In the genomic region with DNA sequence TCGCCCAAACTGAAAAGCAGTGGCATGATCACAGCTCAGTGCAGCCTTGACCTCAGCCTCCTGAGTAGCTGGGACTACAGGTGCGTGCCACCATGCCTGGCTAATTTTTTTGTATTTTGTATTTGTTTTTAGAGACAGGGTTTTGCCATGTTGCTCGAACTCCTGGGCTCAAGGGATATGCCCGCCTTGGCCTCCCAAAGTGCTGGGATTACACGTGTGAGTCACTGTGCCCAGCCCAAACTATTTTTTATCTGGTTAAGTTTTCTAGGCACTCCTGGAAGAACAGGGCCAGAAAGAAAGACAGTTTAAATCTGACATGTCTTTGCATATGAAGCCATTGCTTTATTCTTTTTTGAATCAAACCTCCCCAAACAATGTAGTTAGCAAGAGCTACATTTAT, we compare ENCODE assay signal across 18 cellular contexts. TPM values are rescaled to one million over a fixed set of nuclear protein-coding genes. Genes with fewer than 3 reads are reported as not detected.
DNase-seq lines count a peak whose midpoint lies in the region; FAIRE-seq and TF ChIP-seq lines count a peak whose summit lies in the region.
"Had no signal": no experiment of that assay in that cellular context is flagged by ENCODE, and none has a peak within 500 bp of the region (broad histone marks: within the 10 kb centered on the region; RNA-seq: fewer than 3 reads in every experiment).

No MANE protein-coding gene starts in this region.

- no peaks in the 10 kb centered on the region for H4K20me1 ChIP-seq in keratinocyte (ENCODE audit: control insufficient read depth, extremely low read depth, insufficient read depth, low read length)

- H2AFZ ChIP-seq in keratinocyte (ENCODE audit: control insufficient read depth, low read length), result no peak overlapping the region

- 85 to 90% methylated on average over 4 to 5 of the region's 5 CpGs for WGBS in transverse colon (ENCODE audit: low coverage in 1 of 2), 2 donors

- no peak for TF ChIP-seq POLR2A in transverse colon (IDR thresholded peaks at IDR 0.05)

- no peak for TF ChIP-seq EP300 in transverse colon (IDR thresholded peaks at IDR 0.05; ENCODE audit: low read depth)

- H3K27ac ChIP-seq in keratinocyte (ENCODE audit: control insufficient read depth, insufficient read depth, low read length) (no peak overlapping the region), transverse colon (peak overlapping the region in 3 of 4 donors; percentile 21 to 56 (median 48)), ascending aorta (no peak overlapping the region), dorsolateral prefrontal cortex (peak overlapping the region in 3 of 59 donors; percentile 5 to 10 (median 10))

- H3K4me1 ChIP-seq in keratinocyte (ENCODE audit: control insufficient read depth, extremely low read depth, insufficient read depth, low read length) (peaks cover 11% of the 10 kb centered on the region), transverse colon (peaks cover 6 to 22% (median 13%) of the 10 kb centered on the region in 4 donors), ascending aorta (peaks cover 0 to 4% of the 10 kb centered on the region in 2 donors)

- H3K4me1 Mint-ChIP-seq in brain, result peaks cover 18% of the 10 kb centered on the region

- no peak for FAIRE-seq in keratinocyte (lab: Jason Lieb, UNC)
- FAIRE-seq: A549, H1 had no signal

- peak overlapping the region in 3 of 5 experiments; percentile 32 to 62 (median 53) for H3K27ac Mint-ChIP-seq in brain
- H3K27ac Mint-ChIP-seq: CD4-positive, alpha-beta T cell had no signal

- H3K27me3 Mint-ChIP-seq in brain, result peaks cover 5% of the 10 kb centered on the region
- H3K27me3 Mint-ChIP-seq: CD4-positive, alpha-beta T cell had no signal

- dilution Hi-C loops in keratinocyte (cut with MboI; ENCODE audit: extremely low pct_ligation_motif_present, low sequenced_read_pairs), result no loop called here

- H3K9me3 Mint-ChIP-seq in brain, result peaks cover 2 to 9% (median 6%) of the 10 kb centered on the region in 5 experiments
- H3K9me3 Mint-ChIP-seq: CD4-positive, alpha-beta T cell had no signal

- H3K9ac ChIP-seq in keratinocyte (ENCODE audit: control insufficient read depth, extremely low read depth, insufficient read depth, low read length), result no peak overlapping the region

- TF ChIP-seq CTCF in brain (conservative IDR thresholded peaks at IDR 0.05) (no peak), keratinocyte (optimal IDR thresholded peaks at IDR 0.05 in 1 of 3, IDR thresholded peaks at IDR 0.05 in 1 of 3, conservative IDR thresholded peaks at IDR 0.05 in 1 of 3; ENCODE audit: extremely low read depth in 1 of 3, insufficient read depth in 2 of 3, low read length in 3 of 3) (no peak), transverse colon (IDR thresholded peaks at IDR 0.05) (no peak), ascending aorta (IDR thresholded peaks at IDR 0.05) (no peak), dorsolateral prefrontal cortex (IDR thresholded peaks at IDR 0.05 in 54 of 56, conservative IDR thresholded peaks at IDR 0.05 in 2 of 56; ENCODE audit: low read depth in 1 of 56, partially characterized antibody in 56 of 56) (no peak)

- intact Hi-C loops in transverse colon (cut with DNase I; ENCODE audit: low total_unique reads), result loop anchor here (10.0 kb wide), 1 partner anchor 99 kb away; no protein-coding TSS in a partner anchor
- intact Hi-C loops in ascending aorta (cut with DNase I), result no loop called here
- intact Hi-C loops in dorsolateral prefrontal cortex (cut with DNase I), result loop anchor here (2.0 kb wide), 2 partner anchors 37 to 95 kb away; no protein-coding TSS in a partner anchor

- no peaks in the 10 kb centered on the region for H3K9me3 ChIP-seq in MG63
- no peaks in the 10 kb centered on the region for H3K9me3 ChIP-seq in keratinocyte (ENCODE audit: control insufficient read depth, low read depth, low read length)
- H3K9me3 ChIP-seq in transverse colon, result no peaks in the 10 kb centered on the region
- no peaks in the 10 kb centered on the region for H3K9me3 ChIP-seq in ascending aorta
- H3K9me3 ChIP-seq: A549, Caco-2 had no signal

- no peaks in the 10 kb centered on the region for H3K9me1 ChIP-seq in keratinocyte (ENCODE audit: control insufficient read depth, extremely low read depth, insufficient read depth, low read length)

- no peaks in the 10 kb centered on the region for H3K36me3 ChIP-seq in MG63
- H3K36me3 ChIP-seq in keratinocyte (ENCODE audit: control insufficient read depth in 2 of 2, extremely low read depth in 1 of 2, insufficient read depth in 2 of 2, low read length in 2 of 2), result no peaks in the 10 kb centered on the region
- no peaks in the 10 kb centered on the region for H3K36me3 ChIP-seq in transverse colon
- no peaks in the 10 kb centered on the region for H3K36me3 ChIP-seq in ascending aorta

- peak overlapping the region; percentile 33 for H3K4me2 ChIP-seq in keratinocyte (ENCODE audit: control insufficient read depth, extremely low read depth, insufficient read depth, low read depth, low read length)
- H3K4me2 ChIP-seq: A549 had no signal

- in situ Hi-C loops in transverse colon (cut with MboI; ENCODE audit: low pct_ligation_motif_present in 1 of 4, low pct_unique_long_range_greater_than_20kb in 1 of 4, low sequenced_read_pairs in 3 of 4), result loop anchor here in 1 of 4 donors (10.0 kb wide), 1 partner anchor 89 kb away; no protein-coding TSS in a partner anchor

- no peak overlapping the region for H3K4me3 Mint-ChIP-seq in brain
- H3K4me3 Mint-ChIP-seq: CD4-positive, alpha-beta T cell had no signal

- no peaks in the 10 kb centered on the region for H3K27me3 ChIP-seq in MG63
- no peaks in the 10 kb centered on the region for H3K27me3 ChIP-seq in keratinocyte (ENCODE audit: control insufficient read depth, extremely low read depth, insufficient read depth, low read length)
- no peaks in the 10 kb centered on the region for H3K27me3 ChIP-seq in transverse colon
- H3K27me3 ChIP-seq in ascending aorta, result no peaks in the 10 kb centered on the region
- no peaks in the 10 kb centered on the region for H3K27me3 ChIP-seq in dorsolateral prefrontal cortex

- no peaks in the 10 kb centered on the region for H3K79me2 ChIP-seq in keratinocyte (ENCODE audit: control insufficient read depth, insufficient read depth, low read length)

- DNase-seq in MG63 (peak; percentile 44), keratinocyte (ENCODE audit: low read depth, low spot score) (no peak), transverse colon (no peak), ascending aorta (ENCODE audit: low spot score in 2 of 2) (no peak), dorsolateral prefrontal cortex (no peak), NCI-H345 (lab: John Stamatoyannopoulos, UW) (no peak)
- DNase-seq: Caco-2; CD4-positive, alpha-beta T cell; Kasumi-1; NCI-H1105; NCI-H1694; NCI-H510A; NCI-H748 treated with DMSO at 0.1 percent for 48 hours; NK-92 treated with Interleukin-12 subunit alpha and Interleukin-12 subunit beta, amount 100 ng/mL, for 24 hours; SIG-M5 had no signal

- no peak overlapping the region for H3K4me3 ChIP-seq in MG63
- no peak overlapping the region for H3K4me3 ChIP-seq in keratinocyte (ENCODE audit: control insufficient read depth in 2 of 3, extremely low read depth in 1 of 3, insufficient read depth in 2 of 3, low read depth in 1 of 3, low read length in 3 of 3)
- no peak overlapping the region for H3K4me3 ChIP-seq in transverse colon
- H3K4me3 ChIP-seq in ascending aorta, result no peak overlapping the region
- no peak overlapping the region for H3K4me3 ChIP-seq in dorsolateral prefrontal cortex
- H3K4me3 ChIP-seq: A549 had no signal

- H3K36me3 Mint-ChIP-seq in brain, result no peaks in the 10 kb centered on the region

RNA-seq across cellular contexts. Expression of a gene that starts 27.5 kb away (rescaled TPM):
- 4.8 and 6.2 TPM in 2 replicates for total RNA-seq in MG63 (2014; rRNA removed; shearing (Covaris generic); ENCODE audit: low replicate concordance)
- polyA plus RNA-seq in brain (ENCODE audit: insufficient read depth, low read depth, low replicate concordance) (10.5 TPM), keratinocyte (5.0 to 19.5 TPM (median 8.2 TPM) in 3 replicates)
- polyA plus RNA-seq in keratinocyte (2011; ENCODE audit: low read depth), result 60.7 TPM
- polyA plus RNA-seq in keratinocyte (2011; cell fraction: cytosol; rRNA removed), result 4.7 and 10.6 TPM in 2 replicates
- polyA plus RNA-seq in keratinocyte (2011; cell fraction: nucleus; rRNA removed), result 11.6 and 12.2 TPM in 2 replicates
- 5.4 and 6.9 TPM in 2 replicates for polyA plus RNA-seq in keratinocyte (2012; ENCODE audit: low replicate concordance)
- polyA minus RNA-seq in keratinocyte, result 2.1 to 6.9 TPM (median 3.7 TPM) in 3 replicates
- polyA minus RNA-seq in keratinocyte (2011; cell fraction: cytosol; rRNA and poly(A)+ RNA removed), result 1.2 TPM
- polyA minus RNA-seq in keratinocyte (2011; cell fraction: nucleus; rRNA and poly(A)+ RNA removed), result 4.5 and 12.8 TPM in 2 replicates
- total RNA-seq in transverse colon (10 to 100 TPM in 2 of 4 donors, 1 to 10 TPM in 2; 1.8 to 15.8 (median 10.8) TPM), ascending aorta (2.3 TPM), dorsolateral prefrontal cortex (10 to 100 TPM in 119 of 120 experiments, 1 to 10 TPM in 1; 9.4 to 45.6 (median 18.8) TPM)

Comparison
In these comparisons a context has a peak if more than half of its experiments do, and no peak if none do; other contexts are left out.
1. H3K27ac ChIP-seq: peak in transverse colon (3 of 4); none in keratinocyte (single experiment) and ascending aorta (0 of 2).